Comparison of ENCODE assay signal across 22 cellular contexts in genomic region chr16:75312875-75313274, GRCh38.
DNase-seq lines count a peak whose midpoint lies in the region; ATAC-seq, FAIRE-seq and TF ChIP-seq lines count a peak whose summit lies in the region.
"Had no signal": no experiment of that assay in that cellular context is flagged by ENCODE, and none has a peak within 500 bp of the region (broad histone marks: within the 10 kb centered on the region; RNA-seq: fewer than 3 reads in every experiment).

No MANE protein-coding gene starts in this region.

- peaks cover 12% of the 10 kb centered on the region for H3K4me1 Mint-ChIP-seq in MCF 10A (ENCODE audit: insufficient read depth, unreplicated experiment)
- peaks cover 40% of the 10 kb centered on the region for H3K4me1 Mint-ChIP-seq in neural progenitor cell

- POLR2A ChIA-PET in MCF 10A (lab: Yijun Ruan, JAX), result interaction anchor here (0.9 to 1.2 kb wide), 4 partner anchors 8 to 63 kb away, joined by 3 to 4 read pairs (median 3); no protein-coding TSS in a partner anchor
- POLR2A ChIA-PET in endothelial cell of umbilical vein (lab: Charles Lee), result no interaction called here

- DNase-seq in MCF 10A (ENCODE audit: unreplicated experiment) (no peak), mammary epithelial cell (no peak), endothelial cell of umbilical vein (ENCODE audit: low read depth, low spot score) (no peak), neural progenitor cell (ENCODE audit: low spot score) (peak; percentile 60), spleen (no peak), H7 (no peak)
- DNase-seq: DND-41, GF-D8, Karpas-422, MM.1S, NCI-H1092 treated with DMSO at 0.1 percent for 48 hours, NCI-H2081 treated with DMSO at 0.1 percent for 48 hours, NCI-H510A treated with DMSO at 0.1 percent for 48 hours had no signal

- H3K27me3 Mint-ChIP-seq in MCF 10A (ENCODE audit: insufficient read depth, unreplicated experiment) (no peaks in the 10 kb centered on the region), neural progenitor cell (ENCODE audit: insufficient read depth, low read depth) (peaks cover 2% of the 10 kb centered on the region)

- no peak for TF ChIP-seq POLR2A in endothelial cell of umbilical vein (IDR thresholded peaks at IDR 0.05; ENCODE audit: low read depth, low read length)
- no peak for TF ChIP-seq POLR2A in spleen (IDR thresholded peaks at IDR 0.05)

- CTCF ChIA-PET in MCF 10A (lab: Yijun Ruan, JAX) (interaction anchor here (0.9 to 3.0 kb wide), 2 partner anchors 79 to 89 kb away, joined by 3 to 15 read pairs; no protein-coding TSS in a partner anchor), mammary epithelial cell (lab: Charles Lee; ENCODE audit: low non-redundant PET) (no interaction called here), endothelial cell of umbilical vein (lab: Charles Lee) (interaction anchor here (0.7 to 2.5 kb wide), 5 partner anchors 8 to 72 kb away, joined by 3 to 12 read pairs (median 6); no protein-coding TSS in a partner anchor)

- H3K4me3 ChIP-seq in mammary epithelial cell (replicated peaks in 1 of 3; ENCODE audit: insufficient read depth in 1 of 3, low read depth in 2 of 3, low read length in 3 of 3) (no peak overlapping the region), endothelial cell of umbilical vein (replicated peaks in 1 of 3; ENCODE audit: insufficient read depth in 1 of 3, low read depth in 1 of 3, low read length in 3 of 3) (no peak overlapping the region), neural progenitor cell (no peak overlapping the region), spleen (no peak overlapping the region), H7 (ENCODE audit: insufficient read depth, low read depth, low read length) (no peak overlapping the region)
- H3K4me3 ChIP-seq: BLaER1 treated with 17β-estradiol and CSF1 and Interleukin-3, amounts not matched to agents 10 nM and 100 nM had no signal

- H3K36me3 Mint-ChIP-seq in MCF 10A (ENCODE audit: insufficient read depth, unreplicated experiment), result peaks cover 7% of the 10 kb centered on the region
- H3K36me3 Mint-ChIP-seq in neural progenitor cell, result peaks cover 32% of the 10 kb centered on the region

- H2AFZ ChIP-seq in mammary epithelial cell (ENCODE audit: low read depth, low read length), result no peak overlapping the region
- no peak overlapping the region for H2AFZ ChIP-seq in endothelial cell of umbilical vein (ENCODE audit: low read depth, low read length)
- no peak overlapping the region for H2AFZ ChIP-seq in neural progenitor cell (replicated peaks)

- no peaks in the 10 kb centered on the region for H3K9me1 ChIP-seq in endothelial cell of umbilical vein (replicated peaks; ENCODE audit: control insufficient read depth, extremely low read depth, insufficient read depth, low read length)

- 94% methylated on average over 4 of the region's 4 CpGs for WGBS in mammary epithelial cell (ENCODE audit: low coverage, missing lambda C conversion rate)
- 87 to 98% (median 91%) methylated on average over 4 of the region's 4 CpGs for WGBS in spleen, 5 donors

- FAIRE-seq in endothelial cell of umbilical vein (lab: Jason Lieb, UNC), result peak; percentile 15
- FAIRE-seq: GM12891, GM18507, H1 had no signal

- H3K27me3 ChIP-seq in mammary epithelial cell (ENCODE audit: insufficient read depth, low read length) (no peaks in the 10 kb centered on the region), endothelial cell of umbilical vein (ENCODE audit: control insufficient read depth in 2 of 2, insufficient read depth in 2 of 2, low read length in 2 of 2) (no peaks in the 10 kb centered on the region), neural progenitor cell (no peaks in the 10 kb centered on the region), spleen (replicated peaks in 1 of 7) (no peaks in the 10 kb centered on the region), H7 (ENCODE audit: control insufficient read depth, insufficient read depth, low read length) (no peaks in the 10 kb centered on the region)

- ATAC-seq in GM18858 (IDR thresholded peaks at IDR 0.05; ENCODE audit: unreplicated experiment) (no peak), HG03175 (IDR thresholded peaks at IDR 0.05; ENCODE audit: unreplicated experiment) (no peak)
- ATAC-seq: Panc1, Right ventricle myocardium inferior had no signal

- dilution Hi-C loops in mammary epithelial cell (cut with HindIII; ENCODE audit: low sequenced_read_pairs), result no loop called here
- dilution Hi-C loops in endothelial cell of umbilical vein (cut with MboI; ENCODE audit: extremely low pct_ligation_motif_present, low sequenced_read_pairs), result no loop called here

- in situ Hi-C loops in mammary epithelial cell (cut with MboI; ENCODE audit: low sequenced_read_pairs in 2 of 2), result no loop called here

- no peak overlapping the region for H3K4me3 Mint-ChIP-seq in MCF 10A (ENCODE audit: unreplicated experiment)
- no peak overlapping the region for H3K4me3 Mint-ChIP-seq in neural progenitor cell

- intact Hi-C loops in MCF 10A (cut with micrococcal nuclease), result no loop called here
- intact Hi-C loops in mammary epithelial cell (cut with micrococcal nuclease), result no loop called here
- intact Hi-C loops in endothelial cell of umbilical vein (cut with micrococcal nuclease), result no loop called here
- intact Hi-C loops in spleen (cut with DNase I; ENCODE audit: low total_unique reads), result no loop called here

- H3K79me2 ChIP-seq in mammary epithelial cell (ENCODE audit: insufficient read depth, low read length), result no peaks in the 10 kb centered on the region
- no peaks in the 10 kb centered on the region for H3K79me2 ChIP-seq in endothelial cell of umbilical vein (ENCODE audit: control insufficient read depth, insufficient read depth, low read length)
- H3K79me2 ChIP-seq in neural progenitor cell (ENCODE audit: low read depth), result no peaks in the 10 kb centered on the region

- peaks cover 2% of the 10 kb centered on the region for H3K4me1 ChIP-seq in mammary epithelial cell (ENCODE audit: insufficient read depth, low read length)
- peaks cover 15% of the 10 kb centered on the region for H3K4me1 ChIP-seq in endothelial cell of umbilical vein (ENCODE audit: control insufficient read depth, extremely low read depth, insufficient read depth, low read length)
- peaks cover 13% of the 10 kb centered on the region for H3K4me1 ChIP-seq in neural progenitor cell
- H3K4me1 ChIP-seq in spleen, result peaks cover 0 to 25% (median 14%) of the 10 kb centered on the region in 6 donors

- H3K9me3 Mint-ChIP-seq in MCF 10A (ENCODE audit: unreplicated experiment), result no peaks in the 10 kb centered on the region
- H3K9me3 Mint-ChIP-seq in neural progenitor cell, result no peaks in the 10 kb centered on the region

- H3K27ac Mint-ChIP-seq in MCF 10A (ENCODE audit: low read depth, unreplicated experiment) (peak overlapping the region; percentile 49), neural progenitor cell (no peak overlapping the region)

- BruUV-seq in MCF 10A (replicated peaks; lab: Mats Ljungman, UMichigan), result no TSS peak
- BruUV-seq in mammary epithelial cell (replicated peaks; lab: Mats Ljungman, UMichigan), result no TSS peak
- no TSS peak for BruUV-seq in endothelial cell of umbilical vein (replicated peaks; lab: Mats Ljungman, UMichigan)

- H4K20me1 ChIP-seq in mammary epithelial cell (ENCODE audit: insufficient read depth, low read length) (no peaks in the 10 kb centered on the region), endothelial cell of umbilical vein (replicated peaks; ENCODE audit: control insufficient read depth, extremely low read depth, insufficient read depth, low read length) (no peaks in the 10 kb centered on the region), neural progenitor cell (ENCODE audit: low read depth) (peaks cover 13% of the 10 kb centered on the region)

- H3K4me2 ChIP-seq in mammary epithelial cell (ENCODE audit: insufficient read depth, low read depth, low read length) (no peak overlapping the region), endothelial cell of umbilical vein (ENCODE audit: insufficient read depth, low read length) (no peak overlapping the region), neural progenitor cell (peak overlapping the region; percentile 52)
- H3K4me2 ChIP-seq: BLaER1 treated with 17β-estradiol and CSF1 and Interleukin-3, amounts not matched to agents 10 nM and 100 nM had no signal

- no peak overlapping the region for H3K9ac ChIP-seq in mammary epithelial cell (ENCODE audit: insufficient read depth, low read length)
- no peak overlapping the region for H3K9ac ChIP-seq in endothelial cell of umbilical vein (replicated peaks; ENCODE audit: extremely low read depth, insufficient read depth, low read length)
- H3K9ac ChIP-seq in neural progenitor cell, result no peak overlapping the region
- H3K9ac ChIP-seq: BLaER1 treated with 17β-estradiol and CSF1 and Interleukin-3, amounts not matched to agents 10 nM and 100 nM had no signal

- no peaks in the 10 kb centered on the region for H3K36me3 ChIP-seq in mammary epithelial cell (ENCODE audit: insufficient read depth, low read length)
- no peaks in the 10 kb centered on the region for H3K36me3 ChIP-seq in endothelial cell of umbilical vein (ENCODE audit: control insufficient read depth in 2 of 2, extremely low read depth in 1 of 2, insufficient read depth in 2 of 2, low read length in 2 of 2)
- no peaks in the 10 kb centered on the region for H3K36me3 ChIP-seq in neural progenitor cell
- H3K36me3 ChIP-seq in spleen, result peaks cover 0 to 22% (median 0%) of the 10 kb centered on the region in 6 donors
- H3K36me3 ChIP-seq in H7 (replicated peaks; ENCODE audit: control insufficient read depth, insufficient read depth, low read length), result peaks cover 1% of the 10 kb centered on the region

- TF ChIP-seq CTCF in MCF 10A (IDR thresholded peaks at IDR 0.05; ENCODE audit: unreplicated experiment) (no peak), mammary epithelial cell (conservative IDR thresholded peaks at IDR 0.05 in 1 of 2, IDR thresholded peaks at IDR 0.05 in 1 of 2; ENCODE audit: extremely low read depth in 1 of 2, insufficient read depth in 1 of 2, low read depth in 1 of 2, low read length in 2 of 2) (no peak), endothelial cell of umbilical vein (IDR thresholded peaks at IDR 0.05; ENCODE audit: extremely low read depth in 1 of 2, insufficient read depth in 1 of 2, low read depth in 1 of 2, low read length in 2 of 2) (no peak), neural progenitor cell (IDR thresholded peaks at IDR 0.05) (no peak), spleen (IDR thresholded peaks at IDR 0.05 in 8 of 11, conservative IDR thresholded peaks at IDR 0.05 in 3 of 11) (no peak)

- H3F3A ChIP-seq in neural progenitor cell (ENCODE audit: low read depth), result peaks cover 17% of the 10 kb centered on the region

- no peak overlapping the region for H3K27ac ChIP-seq in mammary epithelial cell (ENCODE audit: insufficient read depth, low read depth, low read length)
- H3K27ac ChIP-seq in endothelial cell of umbilical vein (ENCODE audit: insufficient read depth, low read depth, low read length), result no peak overlapping the region
- peak overlapping the region; percentile 88 for H3K27ac ChIP-seq in neural progenitor cell
- H3K27ac ChIP-seq in spleen, result peak overlapping the region in 2 of 8 donors; percentile 38 to 45
- H3K27ac ChIP-seq: 22Rv1; BLaER1 treated with 17β-estradiol and CSF1 and Interleukin-3, amounts not matched to agents 10 nM and 100 nM had no signal

- H3K9me3 ChIP-seq in mammary epithelial cell (replicated peaks; ENCODE audit: insufficient read depth, low read length) (no peaks in the 10 kb centered on the region), endothelial cell of umbilical vein (replicated peaks; ENCODE audit: control insufficient read depth, insufficient read depth, low read length) (no peaks in the 10 kb centered on the region), neural progenitor cell (ENCODE audit: low read depth) (no peaks in the 10 kb centered on the region), spleen (no peaks in the 10 kb centered on the region)
- H3K9me3 ChIP-seq: BLaER1 treated with 17β-estradiol and CSF1 and Interleukin-3, amounts not matched to agents 10 nM and 100 nM had no signal
